ENCODE assay signal across 10 cellular contexts in the genomic region with DNA sequence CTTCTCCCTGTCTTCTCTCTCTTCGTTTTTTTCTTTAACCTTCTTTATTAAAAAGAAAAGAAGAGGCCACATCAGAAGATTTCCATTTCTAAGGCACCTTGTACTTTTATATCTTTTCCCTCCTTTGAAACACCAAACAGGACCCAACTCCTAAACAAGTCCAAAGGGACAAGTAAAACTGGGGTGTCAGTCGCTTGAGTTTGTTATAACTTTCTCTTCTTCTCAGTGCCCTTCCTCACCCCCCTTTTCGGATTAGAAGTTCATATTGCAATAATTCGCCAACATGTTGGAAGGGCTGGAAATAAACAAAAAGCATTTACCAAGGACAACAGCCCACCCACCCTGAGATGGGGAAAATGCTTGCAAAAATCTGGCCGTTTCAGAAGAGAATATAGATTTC.
A peak's percentile ranks its signal among the peaks of the same experiment; 100 is the strongest.
DNase-seq lines count a peak whose midpoint lies in the region; ATAC-seq, FAIRE-seq and TF ChIP-seq lines count a peak whose summit lies in the region.
"Had no signal": no experiment of that assay in that cellular context is flagged by ENCODE, and none has a peak within 500 bp of the region (broad histone marks: within the 10 kb centered on the region; RNA-seq: fewer than 3 reads in every experiment).

No MANE protein-coding gene starts in this region.

- DNase-seq in dermis blood vessel endothelial cell (peak; percentile 20), natural killer cell (no peak), urothelium cell line (ENCODE audit: low spot score) (no peak), NCI-H1105 treated with DMSO at 0.1 percent for 48 hours (lab: John Stamatoyannopoulos, UW) (no peak), NOMO-1 treated with dmso at 0.1 percent for 144 hours (lab: John Stamatoyannopoulos, UW; ENCODE audit: unreplicated experiment) (no peak)
- DNase-seq: DND-41, T1000 had no signal

- H3K27me3 Mint-ChIP-seq in IgD-negative memory B cell (peaks cover 35% of the 10 kb centered on the region), natural killer cell (ENCODE audit: low read depth in 2 of 2) (peaks cover 33 to 43% of the 10 kb centered on the region in 2 donors)

- TF ChIP-seq CTCF in 22Rv1 (IDR thresholded peaks at IDR 0.05) (no peak), natural killer cell (IDR thresholded peaks at IDR 0.05) (no peak)

- no peak for ATAC-seq in natural killer cell
- no peak for ATAC-seq in HG02884 (IDR thresholded peaks at IDR 0.05; ENCODE audit: unreplicated experiment)

- FAIRE-seq in urothelium cell line (lab: Jason Lieb, UNC) = no peak

- H3K36me3 Mint-ChIP-seq in IgD-negative memory B cell (peaks cover 1% of the 10 kb centered on the region), natural killer cell (no peaks in the 10 kb centered on the region)

- H3K4me3 Mint-ChIP-seq in IgD-negative memory B cell (peak overlapping the region in 3 of 4 donors; percentile 0 to 87 (median 85)), natural killer cell (peak overlapping the region; percentile 70)

- intact Hi-C loops in natural killer cell (cut with micrococcal nuclease) = no loop called here

- H3K4me1 Mint-ChIP-seq in IgD-negative memory B cell (peaks cover 7 to 10% (median 10%) of the 10 kb centered on the region in 3 donors), natural killer cell (peaks cover 6 to 13% of the 10 kb centered on the region in 2 donors)

- H3K27ac Mint-ChIP-seq in IgD-negative memory B cell (no peak overlapping the region), natural killer cell (no peak overlapping the region)

- H3K9me3 Mint-ChIP-seq in IgD-negative memory B cell (peaks cover 0 to 6% (median 0%) of the 10 kb centered on the region in 3 donors), natural killer cell (no peaks in the 10 kb centered on the region)

- H3K27ac ChIP-seq in 22Rv1 = peak overlapping the region; percentile 55
